ENCODE assay signal across 19 cellular contexts in genomic region chr2:178256382-178257053, GRCh38.
DNase-seq lines count a peak whose midpoint lies in the region; ATAC-seq and TF ChIP-seq lines count a peak whose summit lies in the region.
"Had no signal": no experiment of that assay in that cellular context is flagged by ENCODE, and none has a peak within 500 bp of the region (broad histone marks: within the 10 kb centered on the region; RNA-seq: fewer than 3 reads in every experiment).

No MANE protein-coding gene starts in this region.

- in situ Hi-C loops in IMR-90 (cut with MboI; ENCODE audit: low sequenced_read_pairs), result no loop called here

- TF ChIP-seq CTCF in IMR-90 (conservative IDR thresholded peaks at IDR 0.05; ENCODE audit: low read depth, low read length) (no peak), psoas muscle (IDR thresholded peaks at IDR 0.05) (no peak), upper lobe of left lung (IDR thresholded peaks at IDR 0.05) (no peak)

- no peak overlapping the region for H2AK5ac ChIP-seq in IMR-90 (ENCODE audit: low read depth, low read length)

- no peak overlapping the region for H2BK5ac ChIP-seq in IMR-90 (ENCODE audit: low read depth, low read length, poor library complexity, severe bottlenecking)

- H3K4me3 Mint-ChIP-seq in activated CD8-positive, alpha-beta T cell treated with anti-CD3 and anti-CD28 coated beads, Interleukin-2, amount 10 ng/mL, durations not matched to agents 7 days and 5 days, result no peak overlapping the region
- H3K4me3 Mint-ChIP-seq: activated CD4-positive, alpha-beta T cell treated with anti-CD3 and anti-CD28 coated beads for 36 hours; stimulated activated naive CD8-positive, alpha-beta T cell treated with anti-CD3 and anti-CD28 coated beads, Interleukin-15, amount 100 ng/mL, for 72 hours had no signal

- no peak overlapping the region for H4K91ac ChIP-seq in IMR-90 (ENCODE audit: insufficient read depth, low read depth, low read length)

- no peak overlapping the region for H3K23ac ChIP-seq in IMR-90 (ENCODE audit: low read depth, low read length)

- no peak for TF ChIP-seq EP300 in upper lobe of left lung (IDR thresholded peaks at IDR 0.05)

- TF ChIP-seq POLR2A in IMR-90 (IDR thresholded peaks at IDR 0.05; ENCODE audit: low read depth, low read length) (no peak), upper lobe of left lung (IDR thresholded peaks at IDR 0.05) (no peak)

- no peak overlapping the region for H2BK20ac ChIP-seq in IMR-90 (ENCODE audit: low read depth, low read length)

- no peak overlapping the region for H2BK15ac ChIP-seq in IMR-90 (ENCODE audit: low read depth, low read length)

- no peak overlapping the region for H3K4me2 ChIP-seq in IMR-90 (ENCODE audit: low read depth, low read length)

- H3K9me3 ChIP-seq in IMR-90 (ENCODE audit: control insufficient read depth, insufficient read depth, low read length) (no peaks in the 10 kb centered on the region), SJCRH30 (replicated peaks) (no peaks in the 10 kb centered on the region; the same call in 1 of the 2 replicates), psoas muscle (no peaks in the 10 kb centered on the region), upper lobe of left lung (no peaks in the 10 kb centered on the region)
- H3K9me3 ChIP-seq: esophagus muscularis mucosa, left ventricle myocardium inferior, ovary, sigmoid colon had no signal

- H4K20me1 ChIP-seq in IMR-90 (ENCODE audit: insufficient read depth, low read length), result no peaks in the 10 kb centered on the region

- intact Hi-C loops in IMR-90 (cut with micrococcal nuclease), result no loop called here
- intact Hi-C loops in psoas muscle (cut with DNase I), result no loop called here

- POLR2A ChIA-PET in IMR-90 (lab: Charles Lee; ENCODE audit: unreplicated experiment), result no interaction called here
- POLR2A ChIA-PET in activated CD8-positive, alpha-beta T cell treated with anti-CD3 and anti-CD28 coated beads, Interleukin-2, amount 10 ng/mL, durations not matched to agents 7 days and 5 days (lab: Charles Lee), result no interaction called here

- ATAC-seq in IMR-90 (ENCODE audit: low read depth) (peak; percentile 66), psoas muscle (peak; percentile 74 to 81 (median 78)), upper lobe of left lung (ENCODE audit: low FRiP score in 2 of 2) (no peak)
- no peak for ATAC-seq in activated CD8-positive, alpha-beta T cell treated with anti-CD3 and anti-CD28 coated beads, Interleukin-2, amount 10 ng/mL, durations not matched to agents 7 days and 5 days
- ATAC-seq: activated CD4-positive, alpha-beta T cell treated with anti-CD3 and anti-CD28 coated beads for 36 hours; stimulated activated naive CD8-positive, alpha-beta T cell treated with anti-CD3 and anti-CD28 coated beads, Interleukin-15, amount 100 ng/mL, for 72 hours had no signal

- H3K56ac ChIP-seq in IMR-90 (ENCODE audit: extremely low read depth, insufficient read depth, low read length), result no peak overlapping the region

- no peak overlapping the region for H3K14ac ChIP-seq in IMR-90 (replicated peaks; ENCODE audit: low read depth, low read length)

- H3K27me3 Mint-ChIP-seq in activated CD8-positive, alpha-beta T cell treated with anti-CD3 and anti-CD28 coated beads, Interleukin-2, amount 10 ng/mL, durations not matched to agents 7 days and 5 days (ENCODE audit: low read depth), result peaks cover 11% of the 10 kb centered on the region
- H3K27me3 Mint-ChIP-seq: stimulated activated naive CD8-positive, alpha-beta T cell treated with anti-CD3 and anti-CD28 coated beads, Interleukin-15, amount 100 ng/mL, for 72 hours had no signal

- no peak overlapping the region for H3K27ac ChIP-seq in IMR-90 (ENCODE audit: insufficient read depth, low read length)
- H3K27ac ChIP-seq in SJCRH30, result peak overlapping the region; percentile 74
- peak overlapping the region; percentile 84 for H3K27ac ChIP-seq in psoas muscle
- no peak overlapping the region for H3K27ac ChIP-seq in upper lobe of left lung
- H3K27ac ChIP-seq: esophagus muscularis mucosa, left ventricle myocardium inferior, ovary, sigmoid colon had no signal

- no peaks in the 10 kb centered on the region for H3K36me3 Mint-ChIP-seq in activated CD8-positive, alpha-beta T cell treated with anti-CD3 and anti-CD28 coated beads, Interleukin-2, amount 10 ng/mL, durations not matched to agents 7 days and 5 days (ENCODE audit: low read depth)

- H3K4me3 ChIP-seq in IMR-90 (ENCODE audit: insufficient read depth, low read depth, low read length) (no peak overlapping the region), SJCRH30 (peak overlapping the region; percentile 38), psoas muscle (peak overlapping the region; percentile 31), upper lobe of left lung (no peak overlapping the region)
- H3K4me3 ChIP-seq: esophagus muscularis mucosa, left ventricle myocardium inferior, ovary, sigmoid colon had no signal

- no peak overlapping the region for H3K18ac ChIP-seq in IMR-90 (ENCODE audit: low read depth, low read length)

- peak; percentile 28 for DNase-seq in IMR-90
- peak; percentile 47 to 76 for DNase-seq in SJCRH30
- DNase-seq in iPS-NIHi11 (ENCODE audit: low spot score), result peak; percentile 39
- DNase-seq in psoas muscle, result no peak
- DNase-seq in upper lobe of left lung, result no peak
- DNase-seq in activated CD8-positive, alpha-beta T cell treated with anti-CD3 and anti-CD28 coated beads, Interleukin-2, amount 10 ng/mL, durations not matched to agents 7 days and 5 days, result no peak
- no peak for DNase-seq in mesenteric fat pad (ENCODE audit: low spot score)
- DNase-seq: activated CD4-positive, alpha-beta T cell treated with anti-CD3 and anti-CD28 coated beads for 36 hours; activated effector memory CD4-positive, alpha-beta T cell treated with Interleukin-2 at 50 U/mL for 16 hours; effector CD8-positive, alpha-beta T cell; EL; left ventricle myocardium inferior; NCI-H1436 treated with DMSO at 0.1 percent for 48 hours; ovary; sigmoid colon; stimulated activated CD4-positive, alpha-beta T cell treated with anti-CD3 and anti-CD28 coated beads, Interleukin-2, amount 100 ng/mL, for 24 hours; stimulated activated naive CD8-positive, alpha-beta T cell treated with anti-CD3 and anti-CD28 coated beads, Interleukin-15, amount 100 ng/mL, for 72 hours; trophoblast cell had no signal

- H3K79me1 ChIP-seq in IMR-90 (ENCODE audit: low read depth in 1 of 2, low read length in 2 of 2), result no peaks in the 10 kb centered on the region; a peak in 2 of 4 replicates

- no peak overlapping the region for H2AFZ ChIP-seq in IMR-90 (replicated peaks; ENCODE audit: low read length, poor library complexity)

- dilution Hi-C loops in IMR-90 (cut with HindIII; ENCODE audit: low sequenced_read_pairs, unreplicated experiment), result no loop called here

- H4K8ac ChIP-seq in IMR-90 (ENCODE audit: low read depth in 2 of 2, low read length in 2 of 2), result no peak overlapping the region

- no peaks in the 10 kb centered on the region for H3K36me3 ChIP-seq in IMR-90 (ENCODE audit: control insufficient read depth, insufficient read depth, low read length)
- no peaks in the 10 kb centered on the region for H3K36me3 ChIP-seq in SJCRH30
- H3K36me3 ChIP-seq in psoas muscle (ENCODE audit: insufficient read depth in 1 of 2, low read depth in 1 of 2), result no peaks in the 10 kb centered on the region
- H3K36me3 ChIP-seq in upper lobe of left lung, result no peaks in the 10 kb centered on the region
- H3K36me3 ChIP-seq: esophagus muscularis mucosa, left ventricle myocardium inferior, ovary, sigmoid colon had no signal

- no peaks in the 10 kb centered on the region for H3K9me1 ChIP-seq in IMR-90 (ENCODE audit: insufficient read depth, low read length)

- H3K4me1 Mint-ChIP-seq in activated CD8-positive, alpha-beta T cell treated with anti-CD3 and anti-CD28 coated beads, Interleukin-2, amount 10 ng/mL, durations not matched to agents 7 days and 5 days (ENCODE audit: low read depth), result no peaks in the 10 kb centered on the region
- H3K4me1 Mint-ChIP-seq: activated CD4-positive, alpha-beta T cell treated with anti-CD3 and anti-CD28 coated beads for 36 hours; stimulated activated naive CD8-positive, alpha-beta T cell treated with anti-CD3 and anti-CD28 coated beads, Interleukin-15, amount 100 ng/mL, for 72 hours had no signal

- CTCF ChIA-PET in IMR-90 (lab: Yijun Ruan, JAX), result interaction anchor here (0.5 to 1.2 kb wide), 4 partner anchors 11 to 257 kb away, joined by 3 to 4 read pairs (median 3); no protein-coding TSS in a partner anchor
- CTCF ChIA-PET in activated CD8-positive, alpha-beta T cell treated with anti-CD3 and anti-CD28 coated beads, Interleukin-2, amount 10 ng/mL, durations not matched to agents 7 days and 5 days (lab: Charles Lee), result no interaction called here

- no TSS peak for BruUV-seq in IMR-90 (replicated peaks; lab: Mats Ljungman, UMichigan)

- H3K4ac ChIP-seq in IMR-90 (ENCODE audit: low read depth, low read length), result no peak overlapping the region

- H3K9me3 Mint-ChIP-seq in activated CD8-positive, alpha-beta T cell treated with anti-CD3 and anti-CD28 coated beads, Interleukin-2, amount 10 ng/mL, durations not matched to agents 7 days and 5 days (ENCODE audit: insufficient read depth), result no peaks in the 10 kb centered on the region
- H3K9me3 Mint-ChIP-seq: stimulated activated naive CD8-positive, alpha-beta T cell treated with anti-CD3 and anti-CD28 coated beads, Interleukin-15, amount 100 ng/mL, for 72 hours had no signal

- H3K27me3 ChIP-seq in IMR-90 (ENCODE audit: control insufficient read depth, insufficient read depth, low read length), result no peaks in the 10 kb centered on the region
- no peaks in the 10 kb centered on the region for H3K27me3 ChIP-seq in SJCRH30
- no peaks in the 10 kb centered on the region for H3K27me3 ChIP-seq in psoas muscle (ENCODE audit: insufficient read depth in 3 of 3, low read length in 2 of 3)
- no peaks in the 10 kb centered on the region for H3K27me3 ChIP-seq in upper lobe of left lung
- H3K27me3 ChIP-seq: esophagus muscularis mucosa, ovary, sigmoid colon had no signal

- no peak overlapping the region for H3K27ac Mint-ChIP-seq in activated CD8-positive, alpha-beta T cell treated with anti-CD3 and anti-CD28 coated beads, Interleukin-2, amount 10 ng/mL, durations not matched to agents 7 days and 5 days
- H3K27ac Mint-ChIP-seq: activated CD4-positive, alpha-beta T cell treated with anti-CD3 and anti-CD28 coated beads for 36 hours; stimulated activated naive CD8-positive, alpha-beta T cell treated with anti-CD3 and anti-CD28 coated beads, Interleukin-15, amount 100 ng/mL, for 72 hours had no signal

- no CpG with 5 or more reads among the region's 6 CpGs for WGBS in IMR-90 (ENCODE audit: extremely low coverage in 2 of 2, insufficient read length in 1 of 2), 2 experiments
- WGBS in psoas muscle, 3 donors, result 27 to 37% (median 30%) methylated on average over 6 of the region's 6 CpGs
- WGBS in upper lobe of left lung, 2 donors, result 63 to 65% methylated on average over 6 of the region's 6 CpGs

- TF ChIP-seq RAD21 in IMR-90 (IDR thresholded peaks at IDR 0.05; ENCODE audit: low read length), result no peak

- no peak overlapping the region for H2AK9ac ChIP-seq in IMR-90 (replicated peaks; ENCODE audit: low read depth, low read length, poor library complexity)

- no peak overlapping the region for H3K9ac ChIP-seq in IMR-90 (ENCODE audit: low read depth, low read length)

- no peak overlapping the region for H4K5ac ChIP-seq in IMR-90 (ENCODE audit: low read depth, low read length)

- peaks cover 2% of the 10 kb centered on the region; the same call in 1 of the 2 replicates for H3K4me1 ChIP-seq in IMR-90 (ENCODE audit: control insufficient read depth, insufficient read depth, low read length)
- peaks cover 29% of the 10 kb centered on the region for H3K4me1 ChIP-seq in SJCRH30
- H3K4me1 ChIP-seq in psoas muscle, result peaks cover 39% of the 10 kb centered on the region
- peaks cover 0 to 6% (median 0%) of the 10 kb centered on the region in 4 donors for H3K4me1 ChIP-seq in upper lobe of left lung
- H3K4me1 ChIP-seq: sigmoid colon had no signal

- no peak overlapping the region for H2BK120ac ChIP-seq in IMR-90 (ENCODE audit: low read depth, low read length)

Comparison
In these comparisons a context has a peak if more than half of its experiments do, and no peak if none do; other contexts are left out.
1. ATAC-seq: peak in IMR-90 (single experiment) and psoas muscle (4 of 4); none in upper lobe of left lung (0 of 2) and activated CD8-positive, alpha-beta T cell treated with anti-CD3 and anti-CD28 coated beads, Interleukin-2, amount 10 ng/mL, durations not matched to agents 7 days and 5 days (single experiment).
2. DNase-seq: peak in IMR-90 (single experiment), SJCRH30 (2 of 2) and iPS-NIHi11 (single experiment); none in psoas muscle (0 of 2), upper lobe of left lung (0 of 2), activated CD8-positive, alpha-beta T cell treated with anti-CD3 and anti-CD28 coated beads, Interleukin-2, amount 10 ng/mL, durations not matched to agents 7 days and 5 days (single experiment) and mesenteric fat pad (single experiment).
3. H3K27ac ChIP-seq: peak in SJCRH30 (single experiment) and psoas muscle (single experiment); none in IMR-90 (single experiment) and upper lobe of left lung (0 of 4).
4. H3K4me3 ChIP-seq: peak in SJCRH30 (single experiment) and psoas muscle (single experiment); none in IMR-90 (single experiment) and upper lobe of left lung (0 of 4).